In the genomic region with DNA sequence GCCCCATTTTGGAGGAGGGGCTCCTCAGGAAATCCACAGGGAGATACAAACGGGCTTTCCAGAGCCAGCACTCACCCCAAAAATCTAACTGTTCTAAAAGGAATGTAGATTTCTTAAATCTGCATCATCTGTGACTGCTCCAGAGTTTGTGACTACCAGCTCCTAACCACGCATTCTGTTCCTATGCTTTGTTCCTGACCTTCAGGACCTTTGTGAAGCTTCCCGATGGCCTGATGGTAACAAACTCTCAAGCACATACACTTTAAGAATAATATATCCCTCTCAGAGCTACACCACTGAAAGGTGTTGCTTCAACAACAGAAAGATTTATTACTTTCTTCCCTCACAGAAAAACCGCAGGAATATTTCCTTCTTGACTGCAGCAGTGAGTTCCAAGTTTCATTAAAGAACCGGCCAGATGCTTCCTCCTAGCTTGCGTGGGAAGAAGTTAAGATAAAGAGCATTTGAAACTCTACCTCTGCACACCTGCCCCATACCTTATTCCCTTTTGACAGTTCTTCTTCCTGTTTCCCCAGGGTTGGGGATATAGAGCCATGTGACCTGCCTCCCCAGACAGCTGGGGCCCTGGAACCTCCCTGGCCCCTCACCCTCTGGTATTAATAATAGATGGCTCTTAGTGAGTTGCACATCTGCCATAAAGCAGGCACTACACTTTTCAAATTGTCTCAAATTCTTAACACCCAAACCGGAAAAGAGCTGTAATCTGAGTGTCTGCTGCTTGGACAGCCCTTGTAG, we compare ENCODE assay signal across 8 cellular contexts. TPM values are rescaled to one million over a fixed set of nuclear protein-coding genes. Genes with fewer than 3 reads are reported as not detected.
DNase-seq lines count a peak whose midpoint lies in the region; ATAC-seq and TF ChIP-seq lines count a peak whose summit lies in the region.

No MANE protein-coding gene starts in this region.

- DNase-seq in SK-N-SH (no peak), MM.1S (peak; percentile 80), chondrocyte (ENCODE audit: low spot score) (no peak), posterior vena cava (ENCODE audit: low spot score) (no peak), left cardiac atrium (no peak)

- H3K79me2 ChIP-seq in SK-N-SH (ENCODE audit: insufficient read depth) (no peaks in the 10 kb centered on the region), MM.1S (ENCODE audit: low read length) (no peaks in the 10 kb centered on the region)

- no peak overlapping the region for H3K4me3 ChIP-seq in SK-N-SH (ENCODE audit: low read depth in 2 of 2, low read length in 1 of 2)
- peak overlapping the region; percentile 27; the same call in 1 of the 2 replicates for H3K4me3 ChIP-seq in MM.1S (ENCODE audit: low read length)

- TF ChIP-seq EP300 in SK-N-SH (IDR thresholded peaks at IDR 0.05; ENCODE audit: borderline replicate concordance in 1 of 2, low read depth in 1 of 2, low read length in 1 of 2), result no peak

- no peak for TF ChIP-seq RAD21 in SK-N-SH (IDR thresholded peaks at IDR 0.05; ENCODE audit: low read length)

- H3K4me1 ChIP-seq in SK-N-SH (ENCODE audit: control insufficient read depth in 1 of 2, insufficient read depth in 2 of 2, low read depth in 1 of 2, low read length in 1 of 2) (peaks cover 55 to 59% of the 10 kb centered on the region in 2 experiments; a peak in 3 of 4 replicates), MM.1S (ENCODE audit: low read length) (peaks cover 72% of the 10 kb centered on the region)

- H3K27me3 ChIP-seq in SK-N-SH (ENCODE audit: insufficient read depth) (no peaks in the 10 kb centered on the region), MM.1S (replicated peaks; ENCODE audit: insufficient read depth, low read length) (no peaks in the 10 kb centered on the region)

- H3K9me2 ChIP-seq in SK-N-SH (no peaks in the 10 kb centered on the region), MM.1S (replicated peaks; ENCODE audit: insufficient read depth, low read length) (no peaks in the 10 kb centered on the region)

- no peaks in the 10 kb centered on the region for H3K27me3 Mint-ChIP-seq in chondrocyte (ENCODE audit: low read depth)
- no peaks in the 10 kb centered on the region for H3K27me3 Mint-ChIP-seq in stimulated activated memory B cell treated with anti-CD40 and anti-IgM and Interleukin-4, amounts not matched to agents 10 μg/mL and 1 μg/mL and 100 μg/mL, for 72 hours

- CTCF ChIA-PET in SK-N-SH (lab: Yijun Ruan, JAX), result interaction anchor here (1.4 to 1.9 kb wide), 2 partner anchors 37 to 259 kb away, joined by 3 to 5 read pairs; no protein-coding TSS in a partner anchor

- H4K20me1 ChIP-seq in SK-N-SH (ENCODE audit: insufficient read depth) (no peaks in the 10 kb centered on the region), MM.1S (ENCODE audit: insufficient read depth, low read length) (no peaks in the 10 kb centered on the region)

- H3K4me3 Mint-ChIP-seq in chondrocyte (ENCODE audit: unreplicated experiment), result no peak overlapping the region
- peak overlapping the region; percentile 42 for H3K4me3 Mint-ChIP-seq in stimulated activated memory B cell treated with anti-CD40 and anti-IgM and Interleukin-4, amounts not matched to agents 10 μg/mL and 1 μg/mL and 100 μg/mL, for 72 hours

- H2AFZ ChIP-seq in SK-N-SH (ENCODE audit: low read depth) (no peak overlapping the region), MM.1S (ENCODE audit: low read length) (peak overlapping the region; percentile 49)

- intact Hi-C loops in posterior vena cava (cut with DNase I), result no loop called here
- intact Hi-C loops in left cardiac atrium (cut with DNase I), result no loop called here

- H3K27ac Mint-ChIP-seq in chondrocyte (ENCODE audit: unreplicated experiment), result peak overlapping the region; percentile 65
- peak overlapping the region; percentile 69 for H3K27ac Mint-ChIP-seq in stimulated activated memory B cell treated with anti-CD40 and anti-IgM and Interleukin-4, amounts not matched to agents 10 μg/mL and 1 μg/mL and 100 μg/mL, for 72 hours

- H3K4me1 Mint-ChIP-seq in chondrocyte (ENCODE audit: low read depth), result peaks cover 79% of the 10 kb centered on the region
- peaks cover 81% of the 10 kb centered on the region for H3K4me1 Mint-ChIP-seq in stimulated activated memory B cell treated with anti-CD40 and anti-IgM and Interleukin-4, amounts not matched to agents 10 μg/mL and 1 μg/mL and 100 μg/mL, for 72 hours

- no peak for TF ChIP-seq CTCF in SK-N-SH (IDR thresholded peaks at IDR 0.05)
- no peak for TF ChIP-seq CTCF in MM.1S (IDR thresholded peaks at IDR 0.05; ENCODE audit: low read length)
- no peak for TF ChIP-seq CTCF in chondrocyte (IDR thresholded peaks at IDR 0.05)

- no peak overlapping the region for H3K9ac ChIP-seq in SK-N-SH
- H3K9ac ChIP-seq in MM.1S (ENCODE audit: low read length), result peak overlapping the region; percentile 68

- H3K9me3 Mint-ChIP-seq in chondrocyte (ENCODE audit: low read depth), result no peaks in the 10 kb centered on the region
- no peaks in the 10 kb centered on the region for H3K9me3 Mint-ChIP-seq in stimulated activated memory B cell treated with anti-CD40 and anti-IgM and Interleukin-4, amounts not matched to agents 10 μg/mL and 1 μg/mL and 100 μg/mL, for 72 hours

- ATAC-seq in SK-N-SH treated with all-trans-retinoic acid at 6 μM for 48 hours (no peak), GM19463 (IDR thresholded peaks at IDR 0.05; ENCODE audit: unreplicated experiment) (no peak), left cardiac atrium (no peak)
- no peak for ATAC-seq in stimulated activated memory B cell treated with anti-CD40 and anti-IgM and Interleukin-4, amounts not matched to agents 10 μg/mL and 1 μg/mL and 100 μg/mL, for 72 hours

- H3K4me2 ChIP-seq in SK-N-SH, result no peak overlapping the region
- H3K4me2 ChIP-seq in MM.1S (ENCODE audit: low read depth, low read length), result peak overlapping the region; percentile 81

- H3K27ac ChIP-seq in SK-N-SH (ENCODE audit: low read depth in 2 of 2, low read length in 1 of 2) (peak overlapping the region in 1 of 2 experiments; percentile 31; a peak in 1 of 4 replicates), MM.1S (ENCODE audit: low read length) (peak overlapping the region; percentile 98)

- H3K9me3 ChIP-seq in SK-N-SH (no peaks in the 10 kb centered on the region), MM.1S (replicated peaks; ENCODE audit: insufficient read depth, low read length) (no peaks in the 10 kb centered on the region)

- H3K36me3 ChIP-seq in SK-N-SH (replicated peaks in 1 of 2; ENCODE audit: control insufficient read depth in 1 of 2, insufficient read depth in 2 of 2, low read length in 1 of 2) (no peaks in the 10 kb centered on the region), MM.1S (replicated peaks; ENCODE audit: insufficient read depth, low read length) (no peaks in the 10 kb centered on the region)

- POLR2A ChIA-PET in SK-N-SH (lab: Yijun Ruan, JAX), result no interaction called here

- H3K36me3 Mint-ChIP-seq in chondrocyte (ENCODE audit: low read depth), result no peaks in the 10 kb centered on the region
- H3K36me3 Mint-ChIP-seq in stimulated activated memory B cell treated with anti-CD40 and anti-IgM and Interleukin-4, amounts not matched to agents 10 μg/mL and 1 μg/mL and 100 μg/mL, for 72 hours, result no peaks in the 10 kb centered on the region

- WGBS in SK-N-SH (ENCODE audit: low lambda C conversion rate), result 75% methylated on average over 7 of the region's 7 CpGs

- peaks cover 24% of the 10 kb centered on the region for H3F3A ChIP-seq in SK-N-SH (replicated peaks; ENCODE audit: insufficient read depth)
- H3F3A ChIP-seq in MM.1S (ENCODE audit: insufficient read depth, low read length), result peaks cover 55% of the 10 kb centered on the region

TF ChIP-seq in SK-N-SH, 30 proteins besides CTCF, POLR2A, EP300 and RAD21 (continues in another document):
- no peak for TF ChIP-seq SIN3A (IDR thresholded peaks at IDR 0.05; ENCODE audit: borderline replicate concordance, low read depth, low read length)
- TF ChIP-seq, protein P1, sequence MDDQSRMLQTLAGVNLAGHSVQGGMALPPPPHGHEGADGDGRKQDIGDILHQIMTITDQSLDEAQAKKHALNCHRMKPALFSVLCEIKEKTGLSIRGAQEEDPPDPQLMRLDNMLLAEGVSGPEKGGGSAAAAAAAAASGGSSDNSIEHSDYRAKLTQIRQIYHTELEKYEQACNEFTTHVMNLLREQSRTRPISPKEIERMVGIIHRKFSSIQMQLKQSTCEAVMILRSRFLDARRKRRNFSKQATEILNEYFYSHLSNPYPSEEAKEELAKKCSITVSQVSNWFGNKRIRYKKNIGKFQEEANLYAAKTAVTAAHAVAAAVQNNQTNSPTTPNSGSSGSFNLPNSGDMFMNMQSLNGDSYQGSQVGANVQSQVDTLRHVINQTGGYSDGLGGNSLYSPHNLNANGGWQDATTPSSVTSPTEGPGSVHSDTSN (IDR thresholded peaks at IDR 0.05), result peak; percentile 28; the same call in 1 of the 2 replicates

TF ChIP-seq in SK-N-SH treated with all-trans-retinoic acid at 6 μM for 48 hours, 23 proteins besides CTCF, POLR2A, EP300 and RAD21 (continues in another document):
- TF ChIP-seq ZC3H10 (CRISPR knock-in tag; IDR thresholded peaks at IDR 0.05), result no peak
- TF ChIP-seq, protein P2, sequence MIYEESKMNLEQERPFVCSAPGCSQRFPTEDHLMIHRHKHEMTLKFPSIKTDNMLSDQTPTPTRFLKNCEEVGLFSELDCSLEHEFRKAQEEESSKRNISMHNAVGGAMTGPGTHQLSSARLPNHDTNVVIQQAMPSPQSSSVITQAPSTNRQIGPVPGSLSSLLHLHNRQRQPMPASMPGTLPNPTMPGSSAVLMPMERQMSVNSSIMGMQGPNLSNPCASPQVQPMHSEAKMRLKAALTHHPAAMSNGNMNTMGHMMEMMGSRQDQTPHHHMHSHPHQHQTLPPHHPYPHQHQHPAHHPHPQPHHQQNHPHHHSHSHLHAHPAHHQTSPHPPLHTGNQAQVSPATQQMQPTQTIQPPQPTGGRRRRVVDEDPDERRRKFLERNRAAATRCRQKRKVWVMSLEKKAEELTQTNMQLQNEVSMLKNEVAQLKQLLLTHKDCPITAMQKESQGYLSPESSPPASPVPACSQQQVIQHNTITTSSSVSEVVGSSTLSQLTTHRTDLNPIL (CRISPR knock-in tag; IDR thresholded peaks at IDR 0.05; ENCODE audit: low read depth), result no peak

RNA-seq across cellular contexts. Expression of a gene that starts 40.2 kb away (rescaled TPM):
- 35.0 and 45.8 TPM in 2 replicates for polyA plus RNA-seq in SK-N-SH (2012; rRNA removed)
- 45.2 and 45.3 TPM in 2 replicates for polyA plus RNA-seq in SK-N-SH (2012; cell fraction: cytosol; rRNA removed)
- 61.1 and 88.5 TPM in 2 replicates for polyA plus RNA-seq in SK-N-SH (2012; cell fraction: nucleus; rRNA removed)
- total RNA-seq in chondrocyte (49.5 to 50.0 TPM (median 49.9 TPM) in 3 replicates), posterior vena cava (10 to 100 TPM; 33.9 to 36.6 TPM), left cardiac atrium (10 to 100 TPM in 1 of 2 donors, 1 to 10 TPM in 1; 8.5 to 12.4 TPM)
